ENCODE assay signal across 8 cellular contexts in genomic region chr9:68779558-68780376, GRCh38.
DNase-seq lines count a peak whose midpoint lies in the region; ATAC-seq and TF ChIP-seq lines count a peak whose summit lies in the region.

No MANE protein-coding gene starts in this region.

- DNase-seq in AG08396 (ENCODE audit: low spot score), result peak; percentile 96
- DNase-seq in NCI-H2196 (lab: John Stamatoyannopoulos, UW; ENCODE audit: unreplicated experiment), result peak; percentile 97
- DNase-seq in caudate nucleus (lab: John Stamatoyannopoulos, UW), result peak in 60 of 61 donors; percentile 10 to 95 (median 85)
- DNase-seq in iris pigment epithelial cell (ENCODE audit: low read depth), result peak; percentile 94
- DNase-seq in stimulated activated CD4-positive, alpha-beta T cell treated with anti-CD3 and anti-CD28 coated beads, Interleukin-12 subunit alpha, Interleukin-12 subunit beta, amount 100 ng/mL, for 24 hours (ENCODE audit: low read depth in 2 of 2), result peak; percentile 90

- H3K4me3 ChIP-seq in WI38 (ENCODE audit: low read depth, low read length), result peak overlapping the region; percentile 73

- H3K27ac ChIP-seq in caudate nucleus (ENCODE audit: low read depth, low read length), result peak overlapping the region; percentile 87

- ATAC-seq in GM18873 (IDR thresholded peaks at IDR 0.05; ENCODE audit: low FRiP score, unreplicated experiment), result peak; percentile 65
- peak; percentile 77 for ATAC-seq in HG03135 (IDR thresholded peaks at IDR 0.05; ENCODE audit: unreplicated experiment)

- no peak for TF ChIP-seq CTCF in WI38 (IDR thresholded peaks at IDR 0.05; ENCODE audit: low read depth, low read length)

Comparison
In these comparisons a context has a peak if more than half of its experiments do, and no peak if none do; other contexts are left out.
1. Peak in every context shown above with its lines: DNase-seq, ATAC-seq, H3K4me3 ChIP-seq and H3K27ac ChIP-seq.